Comparison of ENCODE assay signal across 8 cellular contexts in genomic region chr5:79464695-79465332, GRCh38. TPM values are rescaled to one million over a fixed set of nuclear protein-coding genes. Genes with fewer than 3 reads are reported as not detected.
DNase-seq lines count a peak whose midpoint lies in the region; ATAC-seq and TF ChIP-seq lines count a peak whose summit lies in the region.

No MANE protein-coding gene starts in this region.

- H3K4me1 ChIP-seq in esophagus muscularis mucosa (peaks cover 0 to 9% (median 6%) of the 10 kb centered on the region in 4 donors), neuron (ENCODE audit: insufficient read depth, low read length) (no peaks in the 10 kb centered on the region)

- no peak overlapping the region for H3K4me3 ChIP-seq in esophagus muscularis mucosa
- no peak overlapping the region for H3K4me3 ChIP-seq in neuron (ENCODE audit: low read length)

- no peak for TF ChIP-seq EP300 in esophagus muscularis mucosa (IDR thresholded peaks at IDR 0.05)

- DNase-seq in HCEC 1CT: peak; percentile 49
- peak; percentile 62 for DNase-seq in OCI-M1 (lab: John Stamatoyannopoulos, UW)
- DNase-seq in esophagus muscularis mucosa (ENCODE audit: extremely low spot score): no peak
- no peak for DNase-seq in activated naive CD4-positive, alpha-beta T cell treated with Interleukin-2 at 50 U/mL for 16 hours
- no peak for DNase-seq in T-helper 9 cell

- WGBS in esophagus muscularis mucosa: 65% methylated on average over 6 of the region's 6 CpGs

- ATAC-seq in HG03571 (IDR thresholded peaks at IDR 0.05; ENCODE audit: unreplicated experiment): no peak

- no peaks in the 10 kb centered on the region for H3K27me3 ChIP-seq in esophagus muscularis mucosa
- no peaks in the 10 kb centered on the region for H3K27me3 ChIP-seq in neuron (ENCODE audit: insufficient read depth, low read length)

- peak; percentile 87 for TF ChIP-seq CTCF in C4-2B (conservative IDR thresholded peaks at IDR 0.05)
- TF ChIP-seq CTCF in esophagus muscularis mucosa (IDR thresholded peaks at IDR 0.05): peak; percentile 63 to 71 (median 64)

- H3K36me3 ChIP-seq in esophagus muscularis mucosa: no peaks in the 10 kb centered on the region
- no peaks in the 10 kb centered on the region for H3K36me3 ChIP-seq in neuron (ENCODE audit: insufficient read depth, low read length)

- H3K9me3 ChIP-seq in esophagus muscularis mucosa (no peaks in the 10 kb centered on the region), neuron (ENCODE audit: low read length) (no peaks in the 10 kb centered on the region)

- intact Hi-C loops in esophagus muscularis mucosa (cut with DNase I): loop anchor here (5.0 kb wide), 1 partner anchor 333 kb away; no protein-coding TSS in a partner anchor

- H3K27ac ChIP-seq in C4-2B (no peak overlapping the region), esophagus muscularis mucosa (replicated peaks in 1 of 4) (no peak overlapping the region)

- H2AFZ ChIP-seq in neuron (ENCODE audit: low read depth, low read length): peak overlapping the region; percentile 65

- TF ChIP-seq POLR2A in esophagus muscularis mucosa (IDR thresholded peaks at IDR 0.05; ENCODE audit: low read depth): no peak

RNA-seq across cellular contexts. Expression of gene HOMER1, which starts 49.1 kb away (rescaled TPM):
- total RNA-seq in esophagus muscularis mucosa: 10 to 100 TPM; 11.2 to 19.5 (median 19.3) TPM

Comparison
In these comparisons a context has a peak if more than half of its experiments do, and no peak if none do; other contexts are left out.
1. DNase-seq: peak in HCEC 1CT (single experiment) and OCI-M1 (single experiment); none in esophagus muscularis mucosa (single experiment), activated naive CD4-positive, alpha-beta T cell treated with Interleukin-2 at 50 U/mL for 16 hours (single experiment) and T-helper 9 cell (single experiment).